21 cellular contexts compared by ENCODE assay signal in the genomic region with DNA sequence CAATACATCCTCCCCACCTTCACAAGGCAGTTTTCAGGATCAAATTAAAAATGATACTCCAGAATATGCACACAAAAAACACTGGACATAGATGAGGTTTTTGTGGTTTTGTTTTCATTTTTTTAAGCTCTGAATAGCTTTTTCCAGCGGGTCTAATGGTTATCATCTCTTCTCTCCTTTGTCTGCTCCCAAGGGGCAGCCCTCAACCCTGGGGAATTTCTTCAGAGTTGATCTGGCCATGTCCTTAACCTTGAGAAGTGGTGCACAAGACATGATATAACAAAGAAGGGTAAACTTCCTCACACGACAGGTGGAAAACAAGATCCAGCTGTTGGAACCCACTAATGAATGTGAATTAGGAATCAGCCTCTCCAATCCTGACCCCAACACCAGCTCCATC. TPM values are rescaled to one million over a fixed set of nuclear protein-coding genes. Genes with fewer than 3 reads are reported as not detected.
"Had no signal": no experiment of that assay in that cellular context is flagged by ENCODE, and none has a peak within 500 bp of the region (broad histone marks: within the 10 kb centered on the region; RNA-seq: fewer than 3 reads in every experiment).

No MANE protein-coding gene starts in this region.

- H3K4me3 ChIP-seq: esophagus squamous epithelium, gastrocnemius medialis, tibial artery had no signal

- ATAC-seq: stimulated activated naive CD8-positive, alpha-beta T cell treated with anti-CD3 and anti-CD28 coated beads, Interleukin-15, amount 100 ng/mL, for 72 hours; WTC11 had no signal

- H3K79me2 ChIP-seq: parathyroid adenoma had no signal

- H3K9me3 ChIP-seq: esophagus squamous epithelium, gastrocnemius medialis, tibial artery had no signal

- H3K27ac Mint-ChIP-seq: activated naive CD8-positive, alpha-beta T cell; activated T-cell treated with anti-CD3 and anti-CD28 coated beads, Interleukin-2, amount 50 U/mL, for 24 hours; activated T-helper 2 cell treated with anti-CD3 and anti-CD28 coated beads, Interferon-gamma antibody, Interleukin-2, Interleukin-4, amounts not matched to agents 10 μg/mL and 5 μg/mL and 100 μg/mL, durations not matched to agents 14 hours and 24 hours and 36 hours; mesothelial cell of epicardium; nephron; stimulated activated naive CD8-positive, alpha-beta T cell treated with anti-CD3 and anti-CD28 coated beads, Interleukin-15, amount 100 ng/mL, for 72 hours; WTC11 had no signal

- H3K9ac ChIP-seq: parathyroid adenoma had no signal

- H3K4me1 ChIP-seq: gastrocnemius medialis, parathyroid adenoma, tibial artery had no signal

- H3K27me3 ChIP-seq: gastrocnemius medialis, tibial artery had no signal

- DNase-seq: activated naive CD4-positive, alpha-beta T cell; activated T-cell treated with anti-CD3 and anti-CD28 coated beads, Interleukin-2, amount 50 U/mL, for 24 hours; effector CD8-positive, alpha-beta T cell; esophagus squamous epithelium; mammary epithelial cell; stimulated activated CD4-positive, alpha-beta T cell treated with anti-CD3 and anti-CD28 coated beads, Interleukin-4, amount 100 ng/mL, for 24 hours; stimulated activated naive CD8-positive, alpha-beta T cell treated with anti-CD3 and anti-CD28 coated beads, Interleukin-15, amount 100 ng/mL, for 72 hours; T-helper 1 cell; T1000 had no signal

- H3K36me3 Mint-ChIP-seq: activated naive CD8-positive, alpha-beta T cell; mesothelial cell of epicardium; WTC11 had no signal

- H2AFZ ChIP-seq: parathyroid adenoma had no signal

- H3K27me3 Mint-ChIP-seq: activated naive CD8-positive, alpha-beta T cell; activated T-cell treated with anti-CD3 and anti-CD28 coated beads, Interleukin-2, amount 50 U/mL, for 24 hours; stimulated activated naive CD8-positive, alpha-beta T cell treated with anti-CD3 and anti-CD28 coated beads, Interleukin-15, amount 100 ng/mL, for 72 hours had no signal

- H3K27ac ChIP-seq: esophagus squamous epithelium, gastrocnemius medialis, parathyroid adenoma, tibial artery had no signal

- FAIRE-seq: endothelial cell of umbilical vein, islet of Langerhans had no signal

- H3K4me1 Mint-ChIP-seq: nephron had no signal

- H3K4me3 Mint-ChIP-seq: activated naive CD8-positive, alpha-beta T cell; activated T-cell treated with anti-CD3 and anti-CD28 coated beads, Interleukin-2, amount 50 U/mL, for 24 hours; mesothelial cell of epicardium; nephron; stimulated activated naive CD8-positive, alpha-beta T cell treated with anti-CD3 and anti-CD28 coated beads, Interleukin-15, amount 100 ng/mL, for 72 hours; WTC11 had no signal

- H3K9me3 Mint-ChIP-seq: activated T-cell treated with anti-CD3 and anti-CD28 coated beads, Interleukin-2, amount 50 U/mL, for 24 hours; activated T-helper 2 cell treated with anti-CD3 and anti-CD28 coated beads, Interferon-gamma antibody, Interleukin-2, Interleukin-4, amounts not matched to agents 10 μg/mL and 5 μg/mL and 100 μg/mL, durations not matched to agents 14 hours and 24 hours and 36 hours; mesothelial cell of epicardium; nephron; stimulated activated naive CD8-positive, alpha-beta T cell treated with anti-CD3 and anti-CD28 coated beads, Interleukin-15, amount 100 ng/mL, for 72 hours; WTC11 had no signal

- H3K36me3 ChIP-seq: esophagus squamous epithelium, gastrocnemius medialis, tibial artery had no signal

RNA-seq across cellular contexts. Expression of gene CD244, which starts 1.5 kb away (rescaled TPM):
- total RNA-seq: cerebellum, endothelial cell of umbilical vein, gastrocnemius medialis, mammary epithelial cell, mesothelial cell of epicardium, pulmonary artery endothelial cell, WTC11 had no signal
- polyA plus RNA-seq: endothelial cell of umbilical vein, mammary epithelial cell had no signal

RNA-seq across cellular contexts. Expression of gene ITLN1, which starts 20.8 kb away (rescaled TPM):
- total RNA-seq: activated T-helper 2 cell treated with anti-CD3 and anti-CD28 coated beads, Interferon-gamma antibody, Interleukin-2, Interleukin-4, amounts not matched to agents 10 μg/mL and 5 μg/mL and 100 μg/mL, durations not matched to agents 14 hours and 24 hours and 36 hours; endothelial cell of umbilical vein; esophagus squamous epithelium; mammary epithelial cell; mesothelial cell of epicardium; pulmonary artery endothelial cell; WTC11 had no signal
- polyA plus RNA-seq: mammary epithelial cell had no signal
